Comparison of ENCODE assay signal across 26 cellular contexts in the genomic region with DNA sequence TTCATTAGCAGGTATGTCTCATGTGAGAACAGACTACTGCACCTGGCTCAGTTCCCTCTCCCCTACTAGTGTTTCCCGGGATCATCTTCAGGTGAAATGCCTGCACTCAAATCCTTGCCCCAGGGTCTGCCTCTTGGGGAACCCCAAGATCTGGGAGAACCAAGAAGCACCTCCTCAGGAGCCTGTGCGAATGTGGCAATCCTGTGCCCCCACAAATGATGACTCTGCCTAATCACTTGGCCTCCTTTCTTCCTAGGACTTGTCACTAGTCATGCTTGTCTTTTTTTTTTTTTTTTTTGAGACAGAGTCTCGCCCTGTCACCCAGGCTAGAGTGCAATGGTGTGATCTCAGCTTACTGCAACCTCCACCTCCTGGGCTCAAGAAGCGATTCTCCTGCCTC. TPM values are rescaled to one million over a fixed set of nuclear protein-coding genes. Genes with fewer than 3 reads are reported as not detected.
DNase-seq lines count a peak whose midpoint lies in the region; ATAC-seq, FAIRE-seq and TF ChIP-seq lines count a peak whose summit lies in the region.
"Had no signal": no experiment of that assay in that cellular context is flagged by ENCODE, and none has a peak within 500 bp of the region (broad histone marks: within the 10 kb centered on the region; RNA-seq: fewer than 3 reads in every experiment).

No MANE protein-coding gene starts in this region.

- no peaks in the 10 kb centered on the region for H3K9me1 ChIP-seq in K562 (ENCODE audit: control insufficient read depth, insufficient read depth, low read length)

- peaks cover 10% of the 10 kb centered on the region for H3K27me3 Mint-ChIP-seq in MCF 10A (ENCODE audit: insufficient read depth, unreplicated experiment)
- H3K27me3 Mint-ChIP-seq: CD4-positive, CD25-positive, alpha-beta regulatory T cell had no signal

- H3K36me3 Mint-ChIP-seq in MCF 10A (ENCODE audit: insufficient read depth, unreplicated experiment), result no peaks in the 10 kb centered on the region
- H3K36me3 Mint-ChIP-seq: CD14-positive monocyte; CD4-positive, alpha-beta memory T cell; CD4-positive, CD25-positive, alpha-beta regulatory T cell; CD8-positive, alpha-beta memory T cell had no signal

- WGBS in K562 (ENCODE audit: insufficient coverage, low coverage, missing lambda C conversion rate), result 3% methylated on average over 3 of the region's 4 CpGs

- intact Hi-C loops in MCF 10A (cut with micrococcal nuclease) (no loop called here), breast epithelium (cut with DNase I; ENCODE audit: low total_unique reads) (no loop called here), K562 (cut with micrococcal nuclease) (no loop called here)

- TF ChIP-seq CTCF in MCF 10A (IDR thresholded peaks at IDR 0.05; ENCODE audit: unreplicated experiment), result no peak
- TF ChIP-seq CTCF in breast epithelium (IDR thresholded peaks at IDR 0.05), result no peak
- TF ChIP-seq CTCF in K562 (IDR thresholded peaks at IDR 0.05 in 2 of 3, conservative IDR thresholded peaks at IDR 0.05 in 1 of 3; ENCODE audit: insufficient read depth in 2 of 3, low read depth in 1 of 3, low read length in 3 of 3), result no peak
- no peak for TF ChIP-seq CTCF in osteoblast (IDR thresholded peaks at IDR 0.05; ENCODE audit: extremely low read depth, low read depth, low read length)

- H3K36me3 ChIP-seq in breast epithelium (no peaks in the 10 kb centered on the region), K562 (ENCODE audit: control insufficient read depth, insufficient read depth, low read length) (no peaks in the 10 kb centered on the region), osteoblast (ENCODE audit: insufficient read depth, low read length) (no peaks in the 10 kb centered on the region)
- H3K36me3 ChIP-seq: BE2C, BLaER1 had no signal

- DNase-seq in MCF 10A (ENCODE audit: unreplicated experiment), result peak; percentile 14
- DNase-seq in breast epithelium (ENCODE audit: low spot score in 2 of 2), result no peak
- DNase-seq in K562 (ENCODE audit: extremely low read depth in 1 of 4, low spot score in 3 of 4), result no peak
- DNase-seq in osteoblast (ENCODE audit: insufficient read length, low spot score, missing footprints), result peak; percentile 27
- DNase-seq in COR-L47 (lab: John Stamatoyannopoulos, UW), result no peak
- DNase-seq: 8988T; ACHN; BE2C; C1 segment of cervical spinal cord; Caco-2; Calu3; CD4-positive, alpha-beta memory T cell; CD4-positive, CD25-positive, alpha-beta regulatory T cell; CD8-positive, alpha-beta memory T cell; DMS79 treated with DMSO at 0.1 percent for 48 hours; GF-D8 had no signal

- H2AFZ ChIP-seq in K562 (ENCODE audit: low read depth, low read length) (no peak overlapping the region), osteoblast (ENCODE audit: low read length) (no peak overlapping the region)

- no peak overlapping the region for H3K4me3 Mint-ChIP-seq in MCF 10A (ENCODE audit: unreplicated experiment)
- H3K4me3 Mint-ChIP-seq: CD14-positive monocyte; CD4-positive, alpha-beta memory T cell; CD4-positive, CD25-positive, alpha-beta regulatory T cell; CD8-positive, alpha-beta memory T cell had no signal

- no peak overlapping the region for H3K4me2 ChIP-seq in K562 (ENCODE audit: insufficient read depth, low read length)
- no peak overlapping the region for H3K4me2 ChIP-seq in osteoblast (ENCODE audit: insufficient read depth, low read length)
- H3K4me2 ChIP-seq: BLaER1 had no signal

- no peaks in the 10 kb centered on the region for H3K9me3 Mint-ChIP-seq in MCF 10A (ENCODE audit: unreplicated experiment)
- H3K9me3 Mint-ChIP-seq: CD4-positive, CD25-positive, alpha-beta regulatory T cell; CD8-positive, alpha-beta memory T cell had no signal

- no peak for TF ChIP-seq RAD21 in K562 (CRISPR knock-in tag; conservative IDR thresholded peaks at IDR 0.05 in 1 of 2, IDR thresholded peaks at IDR 0.05 in 1 of 2)

- H3K4me3 ChIP-seq in breast epithelium (no peak overlapping the region), K562 (no peak overlapping the region), osteoblast (ENCODE audit: insufficient read depth, low read length) (no peak overlapping the region)
- H3K4me3 ChIP-seq: BLaER1 had no signal

- H3K4me1 ChIP-seq in breast epithelium (no peaks in the 10 kb centered on the region), K562 (replicated peaks in 1 of 2; ENCODE audit: control insufficient read depth in 2 of 2, insufficient read depth in 2 of 2, low read length in 2 of 2) (peaks cover 0 to 3% of the 10 kb centered on the region in 2 experiments; a peak in 3 of 5 replicates), osteoblast (ENCODE audit: insufficient read depth, low read length) (no peaks in the 10 kb centered on the region)
- H3K4me1 ChIP-seq: Caco-2 had no signal

- CTCF ChIA-PET in MCF 10A (lab: Yijun Ruan, JAX) (no interaction called here), K562 (lab: Yijun Ruan, JAX; ENCODE audit: low intra/inter-chr PET ratio) (no interaction called here)

- no peaks in the 10 kb centered on the region for H3K27me3 ChIP-seq in breast epithelium
- H3K27me3 ChIP-seq in K562 (ENCODE audit: control insufficient read depth in 2 of 2, insufficient read depth in 2 of 2, low read length in 2 of 2), result peaks cover 31 to 50% of the 10 kb centered on the region in 2 experiments
- H3K27me3 ChIP-seq in osteoblast (ENCODE audit: insufficient read depth, low read length), result peaks cover 7% of the 10 kb centered on the region
- H3K27me3 ChIP-seq: BE2C, BLaER1 had no signal

- BruUV-seq in MCF 10A (replicated peaks; lab: Mats Ljungman, UMichigan) (no TSS peak), K562 (replicated peaks; lab: Mats Ljungman, UMichigan) (no TSS peak)

- H3K4me1 Mint-ChIP-seq in MCF 10A (ENCODE audit: insufficient read depth, unreplicated experiment), result peaks cover 10% of the 10 kb centered on the region
- H3K4me1 Mint-ChIP-seq: CD4-positive, alpha-beta memory T cell; CD4-positive, CD25-positive, alpha-beta regulatory T cell; CD8-positive, alpha-beta memory T cell had no signal

- H3K27ac ChIP-seq in breast epithelium (no peak overlapping the region), K562 (ENCODE audit: extremely low read depth, low read depth, low read length) (no peak overlapping the region), osteoblast (ENCODE audit: low read depth, low read length) (no peak overlapping the region)
- H3K27ac ChIP-seq: BLaER1 had no signal

- in situ Hi-C loops in K562 (cut with MboI), result no loop called here

- ATAC-seq in K562 (no peak), HG03280 (IDR thresholded peaks at IDR 0.05; ENCODE audit: unreplicated experiment) (no peak)

- H4K20me1 ChIP-seq in K562 (replicated peaks; ENCODE audit: control insufficient read depth, insufficient read depth, low read length) (no peaks in the 10 kb centered on the region), osteoblast (ENCODE audit: insufficient read depth, low read length) (no peaks in the 10 kb centered on the region)
- H4K20me1 ChIP-seq: BLaER1 had no signal

- no peak overlapping the region for H3K9ac ChIP-seq in K562 (ENCODE audit: insufficient read depth in 1 of 2, low read depth in 2 of 2, low read length in 2 of 2)
- H3K9ac ChIP-seq: BLaER1 had no signal

- FAIRE-seq in K562 (lab: Jason Lieb, UNC), result no peak
- FAIRE-seq: A204.1, D721Med, G401.6, GM12891, GM19239 had no signal

- no peak for TF ChIP-seq EP300 in K562 (IDR thresholded peaks at IDR 0.05; ENCODE audit: low read length)

- no peak overlapping the region for H3K27ac Mint-ChIP-seq in MCF 10A (ENCODE audit: low read depth, unreplicated experiment)
- H3K27ac Mint-ChIP-seq: CD4-positive, alpha-beta memory T cell; CD4-positive, CD25-positive, alpha-beta regulatory T cell; CD8-positive, alpha-beta memory T cell had no signal

- POLR2A ChIA-PET in MCF 10A (lab: Yijun Ruan, JAX) (no interaction called here), K562 (lab: Yijun Ruan, JAX) (interaction anchor here (0.9 kb wide), 1 partner anchor 83 kb away, joined by 3 read pairs; no protein-coding TSS in a partner anchor)

- H3K9me3 ChIP-seq in breast epithelium (no peaks in the 10 kb centered on the region), K562 (replicated peaks; ENCODE audit: control insufficient read depth, insufficient read depth, low read depth, low read length) (no peaks in the 10 kb centered on the region), osteoblast (ENCODE audit: low read depth, low read length) (no peaks in the 10 kb centered on the region)
- H3K9me3 ChIP-seq: BE2C had no signal

- TF ChIP-seq POLR2A in breast epithelium (IDR thresholded peaks at IDR 0.05) (no peak), K562 (conservative IDR thresholded peaks at IDR 0.05) (no peak)

- no peaks in the 10 kb centered on the region for H3K79me2 ChIP-seq in K562 (ENCODE audit: control insufficient read depth, insufficient read depth, low read length)
- H3K79me2 ChIP-seq in osteoblast (ENCODE audit: insufficient read depth, low read length), result no peaks in the 10 kb centered on the region

RNA-seq across cellular contexts. Expression of a gene that starts 21.7 kb away (rescaled TPM):
- total RNA-seq in MCF 10A (2022) (not detected in 2 replicates), breast epithelium (under 1 TPM in 2 of 3 donors, not detected in 1; 0.15 to 0.96 TPM), K562 (2014; rRNA removed) (not detected in 2 replicates), K562 (2014; rRNA removed; fragmentation: Illumina TruSeq; extraction: Trizol) (not detected in 2 replicates), K562 (2015; rRNA removed; fragmentation: Illumina TruSeq; extraction: Trizol) (not detected in 2 replicates), K562 (2021) (not detected in 2 replicates), osteoblast (under 0.01 TPM in 1 of 2 replicates, not detected in the other)
- not detected in 2 replicates for total RNA-seq in K562 (2011; cell fraction: chromatin; rRNA removed; ENCODE audit: low replicate concordance)
- total RNA-seq in K562 (2011; cell fraction: nucleolus; rRNA removed), result not detected in 2 replicates
- not detected in 2 replicates for total RNA-seq in K562 (2011; cell fraction: nucleoplasm; rRNA removed)
- polyA plus RNA-seq in K562 (2011; rRNA removed) (not detected in 2 replicates), K562 (2014; fragmentation: Illumina TruSeq; extraction: Trizol) (not detected in 2 replicates), K562 (2014; fragmentation: Nextera tagmentation; extraction: Ambion mirVana) (not detected), K562 (2014; rRNA removed) (0.07 TPM in 1 of 2 replicates, not detected in the other)
- not detected in 2 replicates for polyA plus RNA-seq in K562 (2011; cell fraction: cytosol; rRNA removed)
- not detected in 2 replicates for polyA plus RNA-seq in K562 (2011; cell fraction: nucleus; rRNA removed)
- not detected in 2 replicates for polyA plus RNA-seq in K562 (2012)
- polyA minus RNA-seq in K562 (2011; rRNA and poly(A)+ RNA removed), result not detected in 2 replicates
- polyA minus RNA-seq in K562 (2011; cell fraction: cytosol; rRNA and poly(A)+ RNA removed), result not detected in 2 replicates
- not detected in 2 replicates for polyA minus RNA-seq in K562 (2011; cell fraction: nucleus; rRNA and poly(A)+ RNA removed)
- total RNA-seq: A673; Caco-2; Calu3; CD4-positive, alpha-beta memory T cell; CD4-positive, CD25-positive, alpha-beta regulatory T cell had no signal
- polyA plus RNA-seq: AG04450; CD14-positive monocyte; CD4-positive, alpha-beta memory T cell; CD8-positive, alpha-beta memory T cell had no signal

RNA-seq across cellular contexts. Expression of a gene that starts 25.8 kb away (rescaled TPM):
- total RNA-seq in MCF 10A (2022), result 29.3 and 35.1 TPM in 2 replicates
- 10 to 100 TPM; 29.5 to 52.7 (median 39.0) TPM for total RNA-seq in breast epithelium
- 116 and 351 TPM in 2 replicates for total RNA-seq in K562 (2011; cell fraction: chromatin; rRNA removed; ENCODE audit: low replicate concordance)
- total RNA-seq in K562 (2011; cell fraction: nucleolus; rRNA removed), result 244 and 250 TPM in 2 replicates
- total RNA-seq in K562 (2011; cell fraction: nucleoplasm; rRNA removed), result 152 and 153 TPM in 2 replicates
- 26.2 and 43.0 TPM in 2 replicates for total RNA-seq in K562 (2014; rRNA removed)
- 7.9 and 9.8 TPM in 2 replicates for total RNA-seq in K562 (2014; rRNA removed; fragmentation: Illumina TruSeq; extraction: Trizol)
- total RNA-seq in K562 (2015; rRNA removed; fragmentation: Illumina TruSeq; extraction: Trizol), result 22.3 and 23.0 TPM in 2 replicates
- 46.6 and 55.0 TPM in 2 replicates for total RNA-seq in K562 (2021)
- 16.7 and 31.2 TPM in 2 replicates for polyA plus RNA-seq in K562 (2011; rRNA removed)
- 19.9 and 24.5 TPM in 2 replicates for polyA plus RNA-seq in K562 (2011; cell fraction: cytosol; rRNA removed)
- polyA plus RNA-seq in K562 (2011; cell fraction: nucleus; rRNA removed), result 377 and 587 TPM in 2 replicates
- polyA plus RNA-seq in K562 (2012), result 49.7 and 55.2 TPM in 2 replicates
- polyA plus RNA-seq in K562 (2014; fragmentation: Illumina TruSeq; extraction: Trizol), result 21.0 and 35.4 TPM in 2 replicates
- polyA plus RNA-seq in K562 (2014; fragmentation: Nextera tagmentation; extraction: Ambion mirVana), result 1 to 10 TPM; 1.5 TPM
- 64.8 and 74.8 TPM in 2 replicates for polyA plus RNA-seq in K562 (2014; rRNA removed)
- polyA minus RNA-seq in K562 (2011; rRNA and poly(A)+ RNA removed), result 15.9 and 16.8 TPM in 2 replicates
- polyA minus RNA-seq in K562 (2011; cell fraction: cytosol; rRNA and poly(A)+ RNA removed), result 12.5 and 15.9 TPM in 2 replicates
- polyA minus RNA-seq in K562 (2011; cell fraction: nucleus; rRNA and poly(A)+ RNA removed), result 100 and 102 TPM in 2 replicates
- total RNA-seq in osteoblast, result 19.5 and 20.6 TPM in 2 replicates

RNA-seq across cellular contexts. Expression of a gene that starts 27.2 kb away (rescaled TPM):
- total RNA-seq in MCF 10A (2022) (not detected in 2 replicates), breast epithelium (not detected), K562 (2014; rRNA removed) (not detected in 2 replicates), K562 (2014; rRNA removed; fragmentation: Illumina TruSeq; extraction: Trizol) (not detected in 2 replicates), K562 (2015; rRNA removed; fragmentation: Illumina TruSeq; extraction: Trizol) (not detected in 2 replicates), K562 (2021) (not detected in 2 replicates), osteoblast (not detected in 2 replicates)
- not detected in 2 replicates for total RNA-seq in K562 (2011; cell fraction: chromatin; rRNA removed; ENCODE audit: low replicate concordance)
- not detected in 2 replicates for total RNA-seq in K562 (2011; cell fraction: nucleolus; rRNA removed)
- not detected in 2 replicates for total RNA-seq in K562 (2011; cell fraction: nucleoplasm; rRNA removed)
- polyA plus RNA-seq in K562 (2011; rRNA removed) (not detected in 2 replicates), K562 (2014; fragmentation: Illumina TruSeq; extraction: Trizol) (not detected in 2 replicates), K562 (2014; fragmentation: Nextera tagmentation; extraction: Ambion mirVana) (not detected), K562 (2014; rRNA removed) (not detected in 2 replicates)
- not detected in 2 replicates for polyA plus RNA-seq in K562 (2011; cell fraction: cytosol; rRNA removed)
- not detected in 2 replicates for polyA plus RNA-seq in K562 (2011; cell fraction: nucleus; rRNA removed)
- polyA plus RNA-seq in K562 (2012), result not detected in 2 replicates
- polyA minus RNA-seq in K562 (2011; rRNA and poly(A)+ RNA removed), result not detected in 2 replicates
- polyA minus RNA-seq in K562 (2011; cell fraction: cytosol; rRNA and poly(A)+ RNA removed), result not detected in 2 replicates
- not detected in 2 replicates for polyA minus RNA-seq in K562 (2011; cell fraction: nucleus; rRNA and poly(A)+ RNA removed)
- total RNA-seq: A673; Caco-2; Calu3; CD4-positive, alpha-beta memory T cell; CD4-positive, CD25-positive, alpha-beta regulatory T cell; CD8-positive, alpha-beta memory T cell had no signal
- polyA plus RNA-seq: AG04450; CD14-positive monocyte; CD4-positive, alpha-beta memory T cell; CD4-positive, CD25-positive, alpha-beta regulatory T cell; CD8-positive, alpha-beta memory T cell had no signal

Comparison
In these comparisons a context has a peak if more than half of its experiments do, and no peak if none do; other contexts are left out.
1. DNase-seq: peak in MCF 10A (single experiment) and osteoblast (single experiment); none in breast epithelium (0 of 2), K562 (0 of 4) and COR-L47 (single experiment).